8 cellular contexts compared by ENCODE assay signal in genomic region chr13:31431722-31432137, GRCh38.
DNase-seq lines count a peak whose midpoint lies in the region; ATAC-seq and TF ChIP-seq lines count a peak whose summit lies in the region.

No MANE protein-coding gene starts in this region.

- no peaks in the 10 kb centered on the region for H3K9me3 ChIP-seq in OCI-LY7 (ENCODE audit: low read length)
- H3K9me3 ChIP-seq in cardiac muscle cell (ENCODE audit: low read depth): no peaks in the 10 kb centered on the region
- H3K9me3 ChIP-seq in gastrocnemius medialis: no peaks in the 10 kb centered on the region

- TF ChIP-seq POLR2A in gastrocnemius medialis (IDR thresholded peaks at IDR 0.05): no peak

- peak in 2 of 3 experiments; percentile 15 to 46 for DNase-seq in NCI-H1417 (lab: John Stamatoyannopoulos, UW)
- no peak for DNase-seq in NCI-H1417 treated with DMSO at 0.1 percent for 48 hours (lab: John Stamatoyannopoulos, UW)
- DNase-seq in OCI-LY7 (ENCODE audit: low spot score): peak; percentile 56
- DNase-seq in activated T-helper 9 cell treated with anti-CD3 and anti-CD28 coated beads, Interleukin-2, amount 50 U/mL, for 16 hours (ENCODE audit: low read depth): peak; percentile 4
- peak; percentile 67 to 69 for DNase-seq in cardiac muscle cell (ENCODE audit: low read depth in 1 of 2, low spot score in 1 of 2)
- DNase-seq in gastrocnemius medialis: peak in 1 of 2 donors; percentile 36
- DNase-seq in NCI-H1436 treated with DMSO at 0.1 percent for 48 hours (lab: John Stamatoyannopoulos, UW): no peak

- no peaks in the 10 kb centered on the region for H4K20me1 ChIP-seq in OCI-LY7 (ENCODE audit: insufficient read depth, low read length)

- H3K27me3 ChIP-seq in cardiac muscle cell (no peaks in the 10 kb centered on the region), gastrocnemius medialis (no peaks in the 10 kb centered on the region)

- intact Hi-C loops in OCI-LY7 (cut with micrococcal nuclease; ENCODE audit: unreplicated experiment): loop anchor here (1.0 kb wide), 1 partner anchor 311 kb away; no protein-coding TSS in a partner anchor
- intact Hi-C loops in gastrocnemius medialis (cut with DNase I; ENCODE audit: low total_unique reads): loop anchor here (5.0 to 10.0 kb wide), 2 partner anchors 311 to 363 kb away; no protein-coding TSS in a partner anchor

- POLR2A ChIA-PET in OCI-LY7 (lab: Charles Lee): interaction anchor here (0.6 kb wide), 1 partner anchor 20 kb away, joined by 3 read pairs; no protein-coding TSS in a partner anchor

- in situ Hi-C loops in gastrocnemius medialis (cut with MboI; ENCODE audit: low sequenced_read_pairs in 4 of 4): loop anchor here (5.0 to 25.0 kb wide), 4 partner anchors 303 to 361 kb away; partner anchors contain the start of gene RXFP2 (in 4 of the 4)

- H3K4me1 ChIP-seq in OCI-LY7 (ENCODE audit: insufficient read depth, low read length, poor library complexity, severe bottlenecking) (no peaks in the 10 kb centered on the region), cardiac muscle cell (ENCODE audit: low read depth) (peaks cover 4% of the 10 kb centered on the region), gastrocnemius medialis (no peaks in the 10 kb centered on the region)

- CTCF ChIA-PET in OCI-LY7 (lab: Charles Lee; ENCODE audit: unreplicated experiment): interaction anchor here (0.6 to 0.9 kb wide), 3 partner anchors 11 to 409 kb away, joined by 3 read pairs; no protein-coding TSS in a partner anchor

- TF ChIP-seq CTCF in OCI-LY7 (conservative IDR thresholded peaks at IDR 0.05; ENCODE audit: low read length) (peak; percentile 76), cardiac muscle cell (IDR thresholded peaks at IDR 0.05; ENCODE audit: low read depth, low read length) (peak; percentile 71), gastrocnemius medialis (IDR thresholded peaks at IDR 0.05 in 4 of 5, conservative IDR thresholded peaks at IDR 0.05 in 1 of 5) (peak in 4 of 5 experiments; percentile 12 to 76 (median 56))

- no TSS peak for BruUV-seq in OCI-LY7 (replicated peaks; lab: Mats Ljungman, UMichigan)

- peak; percentile 50 for ATAC-seq in HG02870 (IDR thresholded peaks at IDR 0.05; ENCODE audit: unreplicated experiment)
- ATAC-seq in gastrocnemius medialis: no peak

- no peak overlapping the region for H3K4me3 ChIP-seq in OCI-LY7 (ENCODE audit: low read depth, low read length, poor library complexity, severe bottlenecking)
- no peak overlapping the region for H3K4me3 ChIP-seq in cardiac muscle cell
- H3K4me3 ChIP-seq in gastrocnemius medialis: no peak overlapping the region

- no peak overlapping the region for H2AFZ ChIP-seq in OCI-LY7 (ENCODE audit: low read length)

- H3K4me2 ChIP-seq in OCI-LY7 (ENCODE audit: low read length): no peak overlapping the region

- no peaks in the 10 kb centered on the region for H3K79me2 ChIP-seq in OCI-LY7 (ENCODE audit: insufficient read depth, low read depth, low read length)

- H3K36me3 ChIP-seq in OCI-LY7 (ENCODE audit: insufficient read depth, low read length): no peaks in the 10 kb centered on the region
- H3K36me3 ChIP-seq in cardiac muscle cell: no peaks in the 10 kb centered on the region
- H3K36me3 ChIP-seq in gastrocnemius medialis: no peaks in the 10 kb centered on the region

- no peaks in the 10 kb centered on the region for H3K9me2 ChIP-seq in OCI-LY7 (ENCODE audit: insufficient read depth, low read length)

- no peak overlapping the region for H3K27ac ChIP-seq in OCI-LY7 (ENCODE audit: low read depth, low read length, poor library complexity, severe bottlenecking)
- H3K27ac ChIP-seq in cardiac muscle cell: no peak overlapping the region
- H3K27ac ChIP-seq in gastrocnemius medialis: no peak overlapping the region

Comparison
In these comparisons a context has a peak if more than half of its experiments do, and no peak if none do; other contexts are left out.
1. DNase-seq: peak in NCI-H1417 (2 of 3), OCI-LY7 (single experiment), activated T-helper 9 cell treated with anti-CD3 and anti-CD28 coated beads, Interleukin-2, amount 50 U/mL, for 16 hours (single experiment) and cardiac muscle cell (2 of 2); none in NCI-H1417 treated with DMSO at 0.1 percent for 48 hours (single experiment) and NCI-H1436 treated with DMSO at 0.1 percent for 48 hours (single experiment).
2. Peak in every context shown above with its lines, with median percentiles within 50 percentile points of each other: CTCF ChIP-seq.